Comparison of ENCODE assay signal across 8 cellular contexts in genomic region chr22:50537765-50538164, GRCh38. TPM values are rescaled to one million over a fixed set of nuclear protein-coding genes. Genes with fewer than 3 reads are reported as not detected.
DNase-seq lines count a peak whose midpoint lies in the region; ATAC-seq, FAIRE-seq and TF ChIP-seq lines count a peak whose summit lies in the region.
"Had no signal": no experiment of that assay in that cellular context is flagged by ENCODE, and none has a peak within 500 bp of the region (broad histone marks: within the 10 kb centered on the region; RNA-seq: fewer than 3 reads in every experiment).

No MANE protein-coding gene starts in this region.

- no TSS peak for BruUV-seq in PC-9 (replicated peaks; lab: Mats Ljungman, UMichigan)

- no peaks in the 10 kb centered on the region for H3K36me3 Mint-ChIP-seq in stimulated activated memory B cell treated with anti-CD40 and anti-IgM and Interleukin-4, amounts not matched to agents 10 μg/mL and 1 μg/mL and 100 μg/mL, for 72 hours

- H3K4me3 ChIP-seq in PC-9 (no peak overlapping the region), dorsolateral prefrontal cortex (no peak overlapping the region)
- H3K4me3 ChIP-seq: HAP-1 had no signal

- H3K4me3 Mint-ChIP-seq in stimulated activated memory B cell treated with anti-CD40 and anti-IgM and Interleukin-4, amounts not matched to agents 10 μg/mL and 1 μg/mL and 100 μg/mL, for 72 hours, result no peak overlapping the region

- intact Hi-C loops in PC-9 (cut with micrococcal nuclease; ENCODE audit: unreplicated experiment), result no loop called here
- intact Hi-C loops in dorsolateral prefrontal cortex (cut with DNase I), result no loop called here

- CTCF ChIA-PET in PC-9 (lab: Charles Lee), result no interaction called here

- DNase-seq in PC-9 (no peak), dorsolateral prefrontal cortex (no peak), urothelium cell line (ENCODE audit: low spot score) (no peak), MV-4-11 (lab: John Stamatoyannopoulos, UW) (no peak)
- DNase-seq: NCI-H774 had no signal

- POLR2A ChIA-PET in PC-9 (lab: Charles Lee; ENCODE audit: unreplicated experiment), result interaction anchor here (0.6 kb wide), 1 partner anchor 12 kb away, joined by 4 read pairs; the partner anchor contains the start of gene SCO2

- peaks cover 67% of the 10 kb centered on the region for H3K4me1 ChIP-seq in PC-9 (replicated peaks; ENCODE audit: insufficient read depth)
- H3K4me1 ChIP-seq: HAP-1 had no signal

- no peaks in the 10 kb centered on the region for H3K79me2 ChIP-seq in PC-9 (ENCODE audit: low read depth)

- H2AFZ ChIP-seq in PC-9, result peak overlapping the region; percentile 46

- H3K4me1 Mint-ChIP-seq in stimulated activated memory B cell treated with anti-CD40 and anti-IgM and Interleukin-4, amounts not matched to agents 10 μg/mL and 1 μg/mL and 100 μg/mL, for 72 hours, result peaks cover 74% of the 10 kb centered on the region

- no peak for FAIRE-seq in urothelium cell line (lab: Jason Lieb, UNC)

- no peaks in the 10 kb centered on the region for H3K9me3 ChIP-seq in PC-9 (ENCODE audit: insufficient read depth, low read depth)
- H3K9me3 ChIP-seq: HAP-1 had no signal

- no peaks in the 10 kb centered on the region for H4K20me1 ChIP-seq in PC-9 (ENCODE audit: insufficient read depth)

- peak overlapping the region; percentile 84 for H3K4me2 ChIP-seq in PC-9

- H3K27ac ChIP-seq in PC-9 (peak overlapping the region; percentile 99), dorsolateral prefrontal cortex (peak overlapping the region in 32 of 59 donors; percentile 11 to 89 (median 70))

- TF ChIP-seq CTCF in PC-9 (conservative IDR thresholded peaks at IDR 0.05), result no peak
- no peak for TF ChIP-seq CTCF in dorsolateral prefrontal cortex (IDR thresholded peaks at IDR 0.05 in 54 of 56, conservative IDR thresholded peaks at IDR 0.05 in 2 of 56; ENCODE audit: low read depth in 1 of 56, partially characterized antibody in 56 of 56)

- H3K27ac Mint-ChIP-seq in stimulated activated memory B cell treated with anti-CD40 and anti-IgM and Interleukin-4, amounts not matched to agents 10 μg/mL and 1 μg/mL and 100 μg/mL, for 72 hours, result peak overlapping the region; percentile 88

- no peaks in the 10 kb centered on the region for H3K36me3 ChIP-seq in PC-9 (ENCODE audit: low read depth)
- H3K36me3 ChIP-seq: HAP-1 had no signal

- no peaks in the 10 kb centered on the region for H3K9me3 Mint-ChIP-seq in stimulated activated memory B cell treated with anti-CD40 and anti-IgM and Interleukin-4, amounts not matched to agents 10 μg/mL and 1 μg/mL and 100 μg/mL, for 72 hours

- H3F3A ChIP-seq in PC-9 (ENCODE audit: insufficient read depth, low read depth), result peaks cover 69% of the 10 kb centered on the region

- H3K27me3 Mint-ChIP-seq in stimulated activated memory B cell treated with anti-CD40 and anti-IgM and Interleukin-4, amounts not matched to agents 10 μg/mL and 1 μg/mL and 100 μg/mL, for 72 hours, result no peaks in the 10 kb centered on the region

- no peaks in the 10 kb centered on the region for H3K9me2 ChIP-seq in PC-9 (ENCODE audit: insufficient read depth)

- ATAC-seq in stimulated activated memory B cell treated with anti-CD40 and anti-IgM and Interleukin-4, amounts not matched to agents 10 μg/mL and 1 μg/mL and 100 μg/mL, for 72 hours, result no peak

- H3K27me3 ChIP-seq in PC-9 (ENCODE audit: insufficient read depth, low read depth) (no peaks in the 10 kb centered on the region), dorsolateral prefrontal cortex (peaks cover 0 to 44% (median 26%) of the 10 kb centered on the region in 45 donors)

RNA-seq across cellular contexts. Expression of gene KLHDC7B, which starts 7.9 kb away (rescaled TPM):
- total RNA-seq in PC-9 (2021), result 0.72 and 4.7 TPM in 2 replicates
- total RNA-seq in dorsolateral prefrontal cortex, result under 1 TPM in 40 of 120 experiments, not detected in 80; 0.13 to 0.68 (median 0.21) TPM

RNA-seq across cellular contexts. Expression of gene TYMP, which starts 8.0 kb away (rescaled TPM):
- total RNA-seq in PC-9 (2021) (5.9 and 16.5 TPM in 2 replicates), dorsolateral prefrontal cortex (10 to 100 TPM in 50 of 120 experiments, 1 to 10 TPM in 70; 1.4 to 47.4 (median 7.6) TPM)

RNA-seq across cellular contexts. Expression of gene SCO2, which starts 12.4 kb away (rescaled TPM):
- 3.0 and 6.1 TPM in 2 replicates for total RNA-seq in PC-9 (2021)
- 10 to 100 TPM in 4 of 120 experiments, 1 to 10 TPM in 45, under 1 TPM in 4, not detected in 67; 0.59 to 11.9 (median 2.8) TPM for total RNA-seq in dorsolateral prefrontal cortex

RNA-seq across cellular contexts. Expression of gene SYCE3, which starts 25.0 kb away (rescaled TPM):
- total RNA-seq in PC-9 (2021) (not detected in 2 replicates), dorsolateral prefrontal cortex (1 to 10 TPM in 14 of 120 experiments, not detected in 106; 1.4 to 6.0 (median 2.0) TPM)
- total RNA-seq: mesenteric fat pad had no signal

RNA-seq across cellular contexts. Expression of gene NCAPH2, which starts 29.7 kb away (rescaled TPM):
- 58.8 and 62.9 TPM in 2 replicates for total RNA-seq in PC-9 (2021)
- 10 to 100 TPM; 47.2 to 83.2 (median 61.5) TPM for total RNA-seq in dorsolateral prefrontal cortex
